8 cellular contexts compared by ENCODE assay signal in the genomic region with DNA sequence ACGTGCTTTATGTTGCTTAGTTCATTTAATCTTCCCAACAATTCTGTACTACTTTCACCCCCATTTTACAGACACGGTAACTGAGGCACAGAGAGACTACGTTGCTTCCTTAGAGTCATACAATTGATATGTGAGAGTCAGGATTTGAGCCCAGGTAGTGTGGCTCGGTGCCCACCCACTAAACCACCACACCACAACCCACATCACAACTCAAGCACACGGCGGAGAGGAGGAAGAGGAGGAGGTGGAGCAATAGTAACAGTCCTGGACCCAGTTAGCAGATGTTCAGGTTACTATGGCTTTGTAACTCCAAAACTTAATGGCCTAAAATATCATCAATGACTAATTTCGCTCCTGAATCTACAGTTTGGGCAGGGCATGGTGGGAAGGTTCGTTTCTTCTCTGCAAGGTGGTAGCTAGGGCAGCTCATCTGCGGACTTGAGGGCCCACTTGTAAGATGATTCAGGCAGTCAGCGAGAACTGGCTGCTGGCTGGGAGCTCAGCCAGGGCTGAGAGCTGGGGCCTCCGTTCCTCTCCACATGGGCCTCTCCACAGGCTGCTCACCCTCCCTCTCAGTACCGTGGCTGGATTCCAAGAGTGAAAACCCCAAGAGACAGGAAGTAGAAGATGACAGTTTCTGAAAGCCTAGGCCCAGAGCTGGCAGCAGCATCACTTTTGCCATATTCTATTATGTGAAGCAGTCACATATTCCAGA.
DNase-seq lines count a peak whose midpoint lies in the region; ATAC-seq and TF ChIP-seq lines count a peak whose summit lies in the region.

No MANE protein-coding gene starts in this region.

- no peak overlapping the region for H3K4me2 ChIP-seq in mesenchymal stem cell (ENCODE audit: low read length, poor library complexity, severe bottlenecking)

- no peak overlapping the region for H3K4me3 ChIP-seq in BJ (ENCODE audit: low read depth, low read length)
- H3K4me3 ChIP-seq in coronary artery, result no peak overlapping the region
- H3K4me3 ChIP-seq in mesenchymal stem cell (ENCODE audit: insufficient read depth in 1 of 2, low read depth in 1 of 2, low read length in 2 of 2), result no peak overlapping the region
- H3K4me3 ChIP-seq in H7 (ENCODE audit: insufficient read depth, low read depth, low read length), result no peak overlapping the region

- peak overlapping the region; percentile 75 for H4K91ac ChIP-seq in mesenchymal stem cell (ENCODE audit: low read length)

- TF ChIP-seq CTCF in BJ (IDR thresholded peaks at IDR 0.05; ENCODE audit: insufficient read depth, low read depth, low read length), result no peak
- no peak for TF ChIP-seq CTCF in coronary artery (IDR thresholded peaks at IDR 0.05)

- no peak overlapping the region for H2BK5ac ChIP-seq in mesenchymal stem cell (ENCODE audit: low read depth, low read length, poor library complexity, severe bottlenecking)

- peaks cover 20% of the 10 kb centered on the region for H3K4me1 ChIP-seq in mesenchymal stem cell (ENCODE audit: control insufficient read depth, insufficient read depth, low read depth, low read length)

- no peak overlapping the region for H3K23ac ChIP-seq in mesenchymal stem cell (ENCODE audit: low read length in 2 of 2)

- H3K18ac ChIP-seq in mesenchymal stem cell (ENCODE audit: low read depth in 1 of 2, low read length in 2 of 2), result peak overlapping the region; percentile 73 to 86

- H3K4me1 Mint-ChIP-seq in stimulated activated memory B cell treated with anti-CD40 and anti-IgM and Interleukin-4, amounts not matched to agents 10 μg/mL and 1 μg/mL and 100 μg/mL, for 72 hours, result peaks cover 15% of the 10 kb centered on the region

- POLR2A ChIA-PET in BJ (lab: Charles Lee), result interaction anchor here (1.0 kb wide), 1 partner anchor 9 kb away, joined by 3 read pairs; no protein-coding TSS in a partner anchor

- peak; percentile 95 for DNase-seq in BJ (ENCODE audit: low read depth)
- peak; percentile 95 for DNase-seq in NCI-H2029 (lab: John Stamatoyannopoulos, UW)
- peak; percentile 33 for DNase-seq in activated CD4-positive, alpha-beta T cell treated with anti-CD3 and anti-CD28 coated beads, Interleukin-2, amount 50 U/mL, for 1 hour
- DNase-seq in coronary artery (ENCODE audit: low spot score), result no peak
- DNase-seq in mesenchymal stem cell, result peak; percentile 94
- DNase-seq in H7, result no peak

- H4K8ac ChIP-seq in mesenchymal stem cell (ENCODE audit: low read length), result peak overlapping the region; percentile 83

- 61% methylated on average over 7 of the region's 12 CpGs for WGBS in mesenchymal stem cell

- H2AK5ac ChIP-seq in mesenchymal stem cell (ENCODE audit: low read length, severe bottlenecking), result peak overlapping the region; percentile 71

- peak overlapping the region; percentile 44 for H2BK15ac ChIP-seq in mesenchymal stem cell (ENCODE audit: low read depth, poor library complexity, severe bottlenecking)

- no peak overlapping the region for H3K9ac ChIP-seq in mesenchymal stem cell (ENCODE audit: low read length)

- H3K79me1 ChIP-seq in mesenchymal stem cell (replicated peaks; ENCODE audit: low read length, poor library complexity, severe bottlenecking), result no peaks in the 10 kb centered on the region

- peaks cover 4% of the 10 kb centered on the region for H3K36me3 Mint-ChIP-seq in stimulated activated memory B cell treated with anti-CD40 and anti-IgM and Interleukin-4, amounts not matched to agents 10 μg/mL and 1 μg/mL and 100 μg/mL, for 72 hours

- peak; percentile 83 for ATAC-seq in GM21825 (IDR thresholded peaks at IDR 0.05; ENCODE audit: unreplicated experiment)
- ATAC-seq in stimulated activated memory B cell treated with anti-CD40 and anti-IgM and Interleukin-4, amounts not matched to agents 10 μg/mL and 1 μg/mL and 100 μg/mL, for 72 hours, result peak; percentile 42

- H3K27ac Mint-ChIP-seq in stimulated activated memory B cell treated with anti-CD40 and anti-IgM and Interleukin-4, amounts not matched to agents 10 μg/mL and 1 μg/mL and 100 μg/mL, for 72 hours, result no peak overlapping the region

- H3K27me3 Mint-ChIP-seq in stimulated activated memory B cell treated with anti-CD40 and anti-IgM and Interleukin-4, amounts not matched to agents 10 μg/mL and 1 μg/mL and 100 μg/mL, for 72 hours, result peaks cover 22% of the 10 kb centered on the region

- peaks cover 3% of the 10 kb centered on the region for H3K9me3 Mint-ChIP-seq in stimulated activated memory B cell treated with anti-CD40 and anti-IgM and Interleukin-4, amounts not matched to agents 10 μg/mL and 1 μg/mL and 100 μg/mL, for 72 hours

- CTCF ChIA-PET in BJ (lab: Yijun Ruan, JAX), result interaction anchor here (1.0 kb wide), 1 partner anchor 9 kb away, joined by 5 read pairs; no protein-coding TSS in a partner anchor

- peaks cover 12% of the 10 kb centered on the region for H3K9me3 ChIP-seq in mesenchymal stem cell (ENCODE audit: control insufficient read depth, low read length)

- peak overlapping the region; percentile 1 to 76 for H3K27ac ChIP-seq in coronary artery
- peak overlapping the region; percentile 12 for H3K27ac ChIP-seq in mesenchymal stem cell (ENCODE audit: low read length, poor library complexity, severe bottlenecking)

- peak overlapping the region; percentile 76 to 89 for H3K4ac ChIP-seq in mesenchymal stem cell (ENCODE audit: low read depth in 1 of 2, low read length in 2 of 2)

- H3K14ac ChIP-seq in mesenchymal stem cell (ENCODE audit: low read length in 2 of 2), result no peak overlapping the region

- no peak overlapping the region for H2AFZ ChIP-seq in mesenchymal stem cell (ENCODE audit: low read depth, low read length)

- peak overlapping the region; percentile 59 for H2BK120ac ChIP-seq in mesenchymal stem cell (ENCODE audit: low read depth, low read length)

- no peaks in the 10 kb centered on the region for H3K36me3 ChIP-seq in BJ (ENCODE audit: control insufficient read depth, insufficient read depth, low read length)
- H3K36me3 ChIP-seq in mesenchymal stem cell (ENCODE audit: control insufficient read depth in 1 of 2, insufficient read depth in 2 of 2, low read depth in 1 of 2, low read length in 2 of 2), result no peaks in the 10 kb centered on the region
- no peaks in the 10 kb centered on the region for H3K36me3 ChIP-seq in H7 (replicated peaks; ENCODE audit: control insufficient read depth, insufficient read depth, low read length)

- no peak overlapping the region for H3K4me3 Mint-ChIP-seq in stimulated activated memory B cell treated with anti-CD40 and anti-IgM and Interleukin-4, amounts not matched to agents 10 μg/mL and 1 μg/mL and 100 μg/mL, for 72 hours

- H3K27me3 ChIP-seq in BJ (ENCODE audit: control insufficient read depth, insufficient read depth, low read length) (no peaks in the 10 kb centered on the region), mesenchymal stem cell (ENCODE audit: control insufficient read depth in 1 of 2, insufficient read depth in 1 of 2, low read length in 2 of 2) (peaks cover 0 to 12% of the 10 kb centered on the region in 2 experiments), H7 (ENCODE audit: control insufficient read depth, insufficient read depth, low read length) (no peaks in the 10 kb centered on the region)

- H2BK12ac ChIP-seq in mesenchymal stem cell (ENCODE audit: low read length in 2 of 2), result peak overlapping the region; percentile 91 to 94

Comparison
In these comparisons a context has a peak if more than half of its experiments do, and no peak if none do; other contexts are left out.
1. DNase-seq: peak in BJ (single experiment), NCI-H2029 (single experiment), activated CD4-positive, alpha-beta T cell treated with anti-CD3 and anti-CD28 coated beads, Interleukin-2, amount 50 U/mL, for 1 hour (single experiment) and mesenchymal stem cell (single experiment); none in coronary artery (single experiment) and H7 (single experiment).